8 cellular contexts compared by ENCODE assay signal in the genomic region with DNA sequence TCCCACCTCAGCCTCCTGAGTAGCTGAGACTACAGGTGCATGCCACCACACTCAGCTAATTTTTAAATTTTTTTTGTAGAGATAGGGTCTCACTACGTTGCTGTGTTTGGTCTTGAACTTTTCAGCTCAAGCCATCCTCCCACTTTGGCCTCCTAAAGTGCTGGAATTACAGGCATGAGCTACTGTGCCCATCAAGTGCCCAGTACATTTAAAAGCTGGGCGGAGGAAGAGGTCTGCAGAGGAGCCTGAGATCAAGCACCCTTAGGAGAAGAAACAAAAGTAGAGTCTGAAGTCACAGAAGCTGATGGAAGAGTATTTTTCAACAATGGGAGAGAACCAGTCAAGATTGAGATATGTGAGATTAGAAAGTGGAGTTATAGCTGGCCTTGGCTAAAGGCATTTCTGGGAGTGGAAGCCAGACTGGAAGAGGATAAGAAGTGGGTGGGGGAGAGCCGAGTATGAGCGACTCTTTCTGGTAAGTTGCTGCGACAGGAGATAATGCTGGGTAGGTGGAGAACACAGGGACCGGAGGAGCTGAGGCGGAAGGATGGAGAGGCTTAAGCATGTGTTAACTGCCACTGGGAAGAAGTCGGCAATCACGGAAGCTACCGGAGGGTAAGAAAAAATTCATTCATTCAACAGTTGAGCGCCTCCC. TPM values are rescaled to one million over a fixed set of nuclear protein-coding genes. Genes with fewer than 3 reads are reported as not detected.
DNase-seq lines count a peak whose midpoint lies in the region; ATAC-seq and TF ChIP-seq lines count a peak whose summit lies in the region.

No MANE protein-coding gene starts in this region.

- intact Hi-C loops in OCI-LY7 (cut with micrococcal nuclease; ENCODE audit: unreplicated experiment) = loop anchor here (10.0 kb wide), 1 partner anchor 438 kb away; the partner anchor contains the start of gene MORF4L1

- in situ Hi-C loops in GM13977 (cut with MboI; ENCODE audit: low pct_unique_long_range_greater_than_20kb, low sequenced_read_pairs, unreplicated experiment) = no loop called here

- H3K27me3 ChIP-seq in neural cell (ENCODE audit: insufficient read depth, low read depth, low read length) = no peaks in the 10 kb centered on the region

- H3K4me2 ChIP-seq in OCI-LY7 (ENCODE audit: low read length) = peak overlapping the region; percentile 98
- H3K4me2 ChIP-seq in neural cell (ENCODE audit: low read length) = peak overlapping the region; percentile 96

- H3K36me3 ChIP-seq in OCI-LY7 (ENCODE audit: insufficient read depth, low read length) = peaks cover 27% of the 10 kb centered on the region
- H3K36me3 ChIP-seq in neural cell (ENCODE audit: insufficient read depth, low read length) = no peaks in the 10 kb centered on the region

- DNase-seq in GM13977 (ENCODE audit: low spot score) = peak; percentile 56
- DNase-seq in OCI-LY7 (ENCODE audit: low spot score) = peak; percentile 68
- DNase-seq in effector memory CD8-positive, alpha-beta T cell = no peak
- no peak for DNase-seq in RPMI8226
- DNase-seq in NCI-H2107 treated with DMSO at 0.1 percent for 48 hours (lab: John Stamatoyannopoulos, UW; ENCODE audit: unreplicated experiment) = no peak

- POLR2A ChIA-PET in OCI-LY7 (lab: Charles Lee) = interaction anchor here (0.7 to 2.1 kb wide), 10 partner anchors 9 to 137 kb away, joined by 3 to 16 read pairs (median 3); partner anchors contain the start of genes PSMA4 and SKIC8

- TF ChIP-seq EP300 in neural cell (conservative IDR thresholded peaks at IDR 0.05; ENCODE audit: poor library complexity, severe bottlenecking) = no peak

- peaks cover 7 to 11% of the 10 kb centered on the region in 2 donors for H3K27me3 Mint-ChIP-seq in effector memory CD8-positive, alpha-beta T cell

- no peaks in the 10 kb centered on the region for H3K9me3 Mint-ChIP-seq in effector memory CD8-positive, alpha-beta T cell

- H4K20me1 ChIP-seq in OCI-LY7 (ENCODE audit: insufficient read depth, low read length) = peaks cover 12% of the 10 kb centered on the region; the same call in 1 of the 2 replicates
- H4K20me1 ChIP-seq in neural cell (ENCODE audit: insufficient read depth) = no peaks in the 10 kb centered on the region

- H3K9me2 ChIP-seq in OCI-LY7 (ENCODE audit: insufficient read depth, low read length) (no peaks in the 10 kb centered on the region), neural cell (ENCODE audit: insufficient read depth, low read length) (no peaks in the 10 kb centered on the region)

- TF ChIP-seq RAD21 in neural cell (conservative IDR thresholded peaks at IDR 0.05) = no peak

- peak overlapping the region; percentile 63 for H3K9ac ChIP-seq in neural cell (ENCODE audit: low read length)

- H2AFZ ChIP-seq in OCI-LY7 (ENCODE audit: low read length) (peak overlapping the region; percentile 85; the same call in 1 of the 2 replicates), neural cell (ENCODE audit: low read depth, low read length) (peak overlapping the region; percentile 92)

- H3K4me3 ChIP-seq in OCI-LY7 (ENCODE audit: low read depth, low read length, poor library complexity, severe bottlenecking) (peak overlapping the region; percentile 87), neural cell (ENCODE audit: low read length) (peak overlapping the region; percentile 98)

- H3K79me2 ChIP-seq in OCI-LY7 (ENCODE audit: insufficient read depth, low read depth, low read length) (peaks cover 42% of the 10 kb centered on the region), neural cell (replicated peaks; ENCODE audit: insufficient read depth, low read length) (peaks cover 37% of the 10 kb centered on the region)

- peaks cover 34% of the 10 kb centered on the region for H3K36me3 Mint-ChIP-seq in effector memory CD8-positive, alpha-beta T cell (ENCODE audit: insufficient read depth)

- peak overlapping the region; percentile 86 to 99 for H3K4me3 Mint-ChIP-seq in effector memory CD8-positive, alpha-beta T cell

- no peak for TF ChIP-seq CTCF in 22Rv1 (IDR thresholded peaks at IDR 0.05)
- TF ChIP-seq CTCF in GM13977 (IDR thresholded peaks at IDR 0.05; ENCODE audit: extremely low read depth, insufficient read depth, missing control alignments) = no peak
- TF ChIP-seq CTCF in OCI-LY7 (conservative IDR thresholded peaks at IDR 0.05; ENCODE audit: low read length) = no peak
- TF ChIP-seq CTCF in neural cell (IDR thresholded peaks at IDR 0.05; ENCODE audit: poor library complexity, severe bottlenecking) = no peak

- CTCF ChIA-PET in OCI-LY7 (lab: Charles Lee; ENCODE audit: unreplicated experiment) = no interaction called here

- peaks cover 4% of the 10 kb centered on the region for H3F3A ChIP-seq in neural cell (ENCODE audit: insufficient read depth, low read length, poor library complexity, severe bottlenecking)

- no peak for ATAC-seq in effector memory CD8-positive, alpha-beta T cell (replicated peaks)
- ATAC-seq in HG02798 (IDR thresholded peaks at IDR 0.05; ENCODE audit: poor library complexity, unreplicated experiment) = no peak

- BruUV-seq in OCI-LY7 (replicated peaks; lab: Mats Ljungman, UMichigan) = TSS peak; percentile 100

- peak overlapping the region; percentile 69 for H3K27ac ChIP-seq in 22Rv1
- H3K27ac ChIP-seq in OCI-LY7 (ENCODE audit: low read depth, low read length, poor library complexity, severe bottlenecking) = peak overlapping the region; percentile 82
- H3K27ac ChIP-seq in neural cell (ENCODE audit: low read length) = peak overlapping the region; percentile 72

- peaks cover 51% of the 10 kb centered on the region for H3K4me1 ChIP-seq in OCI-LY7 (ENCODE audit: insufficient read depth, low read length, poor library complexity, severe bottlenecking)

- H3K9me3 ChIP-seq in OCI-LY7 (ENCODE audit: low read length) = no peaks in the 10 kb centered on the region
- no peaks in the 10 kb centered on the region for H3K9me3 ChIP-seq in neural cell (ENCODE audit: low read length)

- H3K4me1 Mint-ChIP-seq in effector memory CD8-positive, alpha-beta T cell (ENCODE audit: low read depth in 2 of 2) = peaks cover 19 to 40% of the 10 kb centered on the region in 2 donors

- H3K27ac Mint-ChIP-seq in effector memory CD8-positive, alpha-beta T cell = peak overlapping the region; percentile 85 to 94

TF ChIP-seq in neural cell, 6 proteins besides CTCF, POLR2A, EP300 and RAD21:
- TF ChIP-seq TAF1 (IDR thresholded peaks at IDR 0.05; ENCODE audit: low read depth) (no peak), SMC3 (conservative IDR thresholded peaks at IDR 0.05; ENCODE audit: poor library complexity) (peak; percentile 56)
- TF ChIP-seq, protein P1, sequence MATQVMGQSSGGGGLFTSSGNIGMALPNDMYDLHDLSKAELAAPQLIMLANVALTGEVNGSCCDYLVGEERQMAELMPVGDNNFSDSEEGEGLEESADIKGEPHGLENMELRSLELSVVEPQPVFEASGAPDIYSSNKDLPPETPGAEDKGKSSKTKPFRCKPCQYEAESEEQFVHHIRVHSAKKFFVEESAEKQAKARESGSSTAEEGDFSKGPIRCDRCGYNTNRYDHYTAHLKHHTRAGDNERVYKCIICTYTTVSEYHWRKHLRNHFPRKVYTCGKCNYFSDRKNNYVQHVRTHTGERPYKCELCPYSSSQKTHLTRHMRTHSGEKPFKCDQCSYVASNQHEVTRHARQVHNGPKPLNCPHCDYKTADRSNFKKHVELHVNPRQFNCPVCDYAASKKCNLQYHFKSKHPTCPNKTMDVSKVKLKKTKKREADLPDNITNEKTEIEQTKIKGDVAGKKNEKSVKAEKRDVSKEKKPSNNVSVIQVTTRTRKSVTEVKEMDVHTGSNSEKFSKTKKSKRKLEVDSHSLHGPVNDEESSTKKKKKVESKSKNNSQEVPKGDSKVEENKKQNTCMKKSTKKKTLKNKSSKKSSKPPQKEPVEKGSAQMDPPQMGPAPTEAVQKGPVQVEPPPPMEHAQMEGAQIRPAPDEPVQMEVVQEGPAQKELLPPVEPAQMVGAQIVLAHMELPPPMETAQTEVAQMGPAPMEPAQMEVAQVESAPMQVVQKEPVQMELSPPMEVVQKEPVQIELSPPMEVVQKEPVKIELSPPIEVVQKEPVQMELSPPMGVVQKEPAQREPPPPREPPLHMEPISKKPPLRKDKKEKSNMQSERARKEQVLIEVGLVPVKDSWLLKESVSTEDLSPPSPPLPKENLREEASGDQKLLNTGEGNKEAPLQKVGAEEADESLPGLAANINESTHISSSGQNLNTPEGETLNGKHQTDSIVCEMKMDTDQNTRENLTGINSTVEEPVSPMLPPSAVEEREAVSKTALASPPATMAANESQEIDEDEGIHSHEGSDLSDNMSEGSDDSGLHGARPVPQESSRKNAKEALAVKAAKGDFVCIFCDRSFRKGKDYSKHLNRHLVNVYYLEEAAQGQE (IDR thresholded peaks at IDR 0.05; ENCODE audit: borderline replicate concordance) = no peak

RNA-seq across cellular contexts. Expression of gene IREB2, which starts 0.8 kb away (rescaled TPM):
- 22.7 and 27.1 TPM in 2 replicates for total RNA-seq in OCI-LY7 (2014; rRNA removed; shearing (Covaris generic))
- 70.7 and 77.6 TPM in 2 replicates for total RNA-seq in OCI-LY7 (2022)
- polyA plus RNA-seq in neural cell = 45.5 and 45.8 TPM in 2 replicates
- 104 and 131 TPM in 2 replicates for polyA minus RNA-seq in neural cell

Comparison
In these comparisons a context has a peak if more than half of its experiments do, and no peak if none do; other contexts are left out.
1. DNase-seq: peak in GM13977 (single experiment) and OCI-LY7 (single experiment); none in effector memory CD8-positive, alpha-beta T cell (0 of 3), RPMI8226 (single experiment) and NCI-H2107 treated with DMSO at 0.1 percent for 48 hours (single experiment).
2. Peak in every context shown above with its lines, with median percentiles within 50 percentile points of each other: H3K27ac ChIP-seq.